In the genomic region with DNA sequence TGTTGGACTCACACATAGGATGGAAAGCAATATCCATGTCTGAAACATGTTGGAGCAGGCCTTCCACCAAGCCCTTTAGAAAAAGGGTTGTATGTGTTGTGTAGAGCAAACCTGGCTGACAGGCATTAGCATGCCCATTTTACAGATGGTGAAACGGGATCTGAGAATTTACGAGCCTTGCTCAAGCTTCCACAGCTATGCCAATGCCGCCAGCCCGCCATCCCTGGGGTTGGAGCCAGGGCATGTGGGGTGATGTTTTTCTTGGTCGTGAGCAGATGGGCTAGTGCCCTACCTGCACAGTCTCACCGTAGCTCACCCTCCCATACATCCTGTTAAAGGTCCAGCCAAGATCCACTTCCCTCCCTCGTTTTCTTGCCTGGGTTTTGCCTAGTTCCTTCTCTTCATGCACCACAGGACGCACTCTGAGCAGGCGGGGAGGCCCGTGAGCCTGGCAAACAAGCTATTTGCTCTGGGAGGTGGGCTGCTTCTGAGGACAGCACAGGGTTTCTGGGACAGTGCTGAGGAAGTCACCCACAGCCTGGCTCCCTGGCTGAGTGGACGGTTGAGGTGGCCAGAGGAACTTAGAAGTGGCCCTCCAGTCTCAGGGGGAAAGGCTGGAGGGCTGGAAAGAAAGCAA, we compare ENCODE assay signal across 12 cellular contexts.
DNase-seq lines count a peak whose midpoint lies in the region; ATAC-seq and TF ChIP-seq lines count a peak whose summit lies in the region.
"Had no signal": no experiment of that assay in that cellular context is flagged by ENCODE, and none has a peak within 500 bp of the region (broad histone marks: within the 10 kb centered on the region; RNA-seq: fewer than 3 reads in every experiment).

No MANE protein-coding gene starts in this region.

- peaks cover 7% of the 10 kb centered on the region for H3K9me3 Mint-ChIP-seq in MCF 10A (ENCODE audit: unreplicated experiment)

- no peaks in the 10 kb centered on the region for H3K27me3 Mint-ChIP-seq in MCF 10A (ENCODE audit: insufficient read depth, unreplicated experiment)

- peak overlapping the region; percentile 99; the same call in 1 of the 2 replicates for H3K27ac ChIP-seq in KMS-11
- peak overlapping the region; percentile 86 to 89 for H3K27ac ChIP-seq in liver (ENCODE audit: low read depth in 1 of 2, low read length in 2 of 2)
- peak overlapping the region; percentile 82 for H3K27ac ChIP-seq in subcutaneous abdominal adipose tissue (ENCODE audit: low read depth, low read length)
- H3K27ac ChIP-seq: neutrophil had no signal

- H3K27ac Mint-ChIP-seq in MCF 10A (ENCODE audit: low read depth, unreplicated experiment): peak overlapping the region; percentile 78
- H3K27ac Mint-ChIP-seq: type B pancreatic cell had no signal

- H3K79me2 ChIP-seq in KMS-11 (ENCODE audit: insufficient read depth, low read depth): no peaks in the 10 kb centered on the region

- H3K4me1 ChIP-seq in KMS-11 (ENCODE audit: low read depth, poor library complexity, severe bottlenecking): peaks cover 43% of the 10 kb centered on the region
- peaks cover 10 to 50% (median 36%) of the 10 kb centered on the region in 4 donors for H3K4me1 ChIP-seq in liver (ENCODE audit: control insufficient read depth in 4 of 4, insufficient read depth in 4 of 4, low read length in 3 of 4)
- peaks cover 11 to 45% (median 26%) of the 10 kb centered on the region in 5 donors for H3K4me1 ChIP-seq in subcutaneous abdominal adipose tissue (ENCODE audit: control insufficient read depth in 5 of 5, insufficient read depth in 5 of 5, low read length in 5 of 5)
- peaks cover 10% of the 10 kb centered on the region for H3K4me1 ChIP-seq in HAP-1

- no peak overlapping the region for H2AFZ ChIP-seq in KMS-11 (ENCODE audit: low read depth)

- H3K27me3 ChIP-seq in KMS-11 (ENCODE audit: insufficient read depth, low read depth) (no peaks in the 10 kb centered on the region), liver (ENCODE audit: control insufficient read depth in 4 of 4, insufficient read depth in 4 of 4, low read length in 3 of 4) (no peaks in the 10 kb centered on the region), subcutaneous abdominal adipose tissue (ENCODE audit: control insufficient read depth in 5 of 5, insufficient read depth in 4 of 5, low read length in 5 of 5) (peaks cover 0 to 4% (median 0%) of the 10 kb centered on the region in 5 donors), HAP-1 (ENCODE audit: low read depth) (peaks cover 3% of the 10 kb centered on the region; the same call in 1 of the 2 replicates)

- H4K20me1 ChIP-seq in KMS-11 (ENCODE audit: insufficient read depth): no peaks in the 10 kb centered on the region

- no peak for TF ChIP-seq RAD21 in liver (IDR thresholded peaks at IDR 0.05)

- no peak for ATAC-seq in GM21360 (IDR thresholded peaks at IDR 0.05; ENCODE audit: unreplicated experiment)

- no peaks in the 10 kb centered on the region for H3K36me3 Mint-ChIP-seq in MCF 10A (ENCODE audit: insufficient read depth, unreplicated experiment)
- H3K36me3 Mint-ChIP-seq: type B pancreatic cell had no signal

- in situ Hi-C loops in HAP-1 (cut with MboI; ENCODE audit: low sequenced_read_pairs): no loop called here

- H3K4me3 Mint-ChIP-seq in MCF 10A (ENCODE audit: unreplicated experiment): no peak overlapping the region
- H3K4me3 Mint-ChIP-seq: type B pancreatic cell had no signal

- intact Hi-C loops in MCF 10A (cut with micrococcal nuclease): no loop called here

- H3K9ac ChIP-seq in KMS-11 (no peak overlapping the region), liver (ENCODE audit: low read depth in 1 of 2, low read length in 2 of 2) (peak overlapping the region in 1 of 2 donors; percentile 10), subcutaneous abdominal adipose tissue (ENCODE audit: low read length in 5 of 5) (peak overlapping the region in 3 of 5 donors; percentile 26 to 66 (median 42))

- no peak overlapping the region for H3K4me3 ChIP-seq in KMS-11 (IDR thresholded peaks at IDR 0.05; ENCODE audit: insufficient read depth, low read depth, low read length)
- no peak overlapping the region for H3K4me3 ChIP-seq in liver (ENCODE audit: low read depth in 1 of 3, low read length in 3 of 3)
- H3K4me3 ChIP-seq in subcutaneous abdominal adipose tissue (ENCODE audit: low read depth in 1 of 5, low read length in 5 of 5): no peak overlapping the region
- H3K4me3 ChIP-seq in HAP-1: no peak overlapping the region

- TF ChIP-seq CTCF in KMS-11 (conservative IDR thresholded peaks at IDR 0.05; ENCODE audit: low read depth, low read length) (no peak), MCF 10A (IDR thresholded peaks at IDR 0.05; ENCODE audit: unreplicated experiment) (no peak), liver (IDR thresholded peaks at IDR 0.05; ENCODE audit: low read depth, low read length, missing input control) (no peak)

- peaks cover 39% of the 10 kb centered on the region for H3K4me1 Mint-ChIP-seq in MCF 10A (ENCODE audit: insufficient read depth, unreplicated experiment)

- no peaks in the 10 kb centered on the region for H3K36me3 ChIP-seq in KMS-11 (ENCODE audit: insufficient read depth)
- H3K36me3 ChIP-seq in liver (ENCODE audit: control insufficient read depth in 4 of 4, insufficient read depth in 3 of 4, low read depth in 1 of 4, low read length in 3 of 4): no peaks in the 10 kb centered on the region
- H3K36me3 ChIP-seq in subcutaneous abdominal adipose tissue (ENCODE audit: control insufficient read depth in 5 of 5, insufficient read depth in 5 of 5, low read length in 5 of 5): no peaks in the 10 kb centered on the region
- no peaks in the 10 kb centered on the region for H3K36me3 ChIP-seq in HAP-1 (replicated peaks)
- H3K36me3 ChIP-seq: neutrophil had no signal

- CTCF ChIA-PET in MCF 10A (lab: Yijun Ruan, JAX): interaction anchor here (0.5 to 1.1 kb wide), 4 partner anchors 13 to 594 kb away, joined by 3 to 4 read pairs (median 3); no protein-coding TSS in a partner anchor

- 70% methylated on average over 11 of the region's 11 CpGs for WGBS in liver

- no peaks in the 10 kb centered on the region for H3K9me3 ChIP-seq in liver (ENCODE audit: control insufficient read depth in 4 of 4, low read length in 3 of 4)
- peaks cover 0 to 10% (median 6%) of the 10 kb centered on the region in 5 donors for H3K9me3 ChIP-seq in subcutaneous abdominal adipose tissue (ENCODE audit: control insufficient read depth in 5 of 5, low read length in 5 of 5)
- H3K9me3 ChIP-seq in HAP-1: 0 out of 2 replicates have a peak, but pooled peaks cover 3% of the 10 kb centered on the region
- H3K9me3 ChIP-seq: neutrophil had no signal

- POLR2A ChIA-PET in MCF 10A (lab: Yijun Ruan, JAX): interaction anchor here (1.2 to 2.9 kb wide), 5 partner anchors 26 to 732 kb away, joined by 3 to 25 read pairs (median 3); partner anchors contain the start of gene TLE3

- H3K4me2 ChIP-seq in KMS-11: no peak overlapping the region

- no TSS peak for BruUV-seq in MCF 10A (replicated peaks; lab: Mats Ljungman, UMichigan)

- DNase-seq in MCF 10A (ENCODE audit: unreplicated experiment) (peak; percentile 38), SW 1271 (lab: John Stamatoyannopoulos, UW) (no peak), NCI-H1417 (lab: John Stamatoyannopoulos, UW) (no peak), HAP-1 (ENCODE audit: low spot score in 2 of 2) (no peak)
- DNase-seq: NCI-H1694; NK-92 treated with Interleukin-12 subunit alpha and Interleukin-12 subunit beta, amount 100 ng/mL, for 24 hours had no signal

TF ChIP-seq in liver, 16 proteins besides CTCF, POLR2A, EP300 and RAD21:
- no peak for TF ChIP-seq TAF1 (conservative IDR thresholded peaks at IDR 0.05)
- no peak for TF ChIP-seq SP1 (IDR thresholded peaks at IDR 0.05)
- no peak for TF ChIP-seq GABPA (IDR thresholded peaks at IDR 0.05 in 1 of 2, conservative IDR thresholded peaks at IDR 0.05 in 1 of 2)
- TF ChIP-seq YY1 (IDR thresholded peaks at IDR 0.05): no peak
- TF ChIP-seq HNF4G (IDR thresholded peaks at IDR 0.05): no peak
- TF ChIP-seq NR2F2 (IDR thresholded peaks at IDR 0.05): no peak
- TF ChIP-seq JUND (IDR thresholded peaks at IDR 0.05): no peak
- no peak for TF ChIP-seq FOXA2 (IDR thresholded peaks at IDR 0.05)
- TF ChIP-seq HNF4A (conservative IDR thresholded peaks at IDR 0.05): no peak
